In the genomic region with DNA sequence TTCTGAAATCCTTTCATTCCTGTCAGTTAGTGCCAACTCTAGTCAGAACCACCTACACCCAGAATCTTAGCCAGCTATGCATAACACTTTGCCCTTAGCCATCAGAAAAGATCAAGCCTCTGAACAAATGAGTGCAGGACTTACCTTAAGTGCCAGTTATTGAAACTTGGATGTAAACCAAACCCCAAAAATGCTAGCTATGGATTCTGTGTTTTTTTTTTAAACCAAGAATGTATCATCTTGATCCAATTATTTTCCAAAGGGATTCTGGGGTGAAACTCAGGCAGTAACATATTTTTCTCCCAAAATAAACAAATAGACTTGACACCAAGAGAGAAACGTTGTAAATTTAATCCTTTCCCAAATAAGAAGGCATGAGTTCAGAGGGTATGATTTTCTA, we compare ENCODE assay signal across 1 cellular context.
TF ChIP-seq lines count a peak whose summit lies in the region.

No MANE protein-coding gene starts in this region.

TF ChIP-seq in WTC11, 78 proteins besides CTCF, POLR2A, EP300 and RAD21 (continued from another document):
- TF ChIP-seq ZNF425 (CRISPR knock-in tag; conservative IDR thresholded peaks at IDR 0.05) (no peak), ZNF396 (CRISPR knock-in tag; IDR thresholded peaks at IDR 0.05; ENCODE audit: borderline replicate concordance) (no peak), PRRX2 (CRISPR knock-in tag; IDR thresholded peaks at IDR 0.05) (no peak), TEAD1 (CRISPR knock-in tag; IDR thresholded peaks at IDR 0.05) (no peak), CREB1 (CRISPR knock-in tag; IDR thresholded peaks at IDR 0.05) (no peak), GRHL2 (CRISPR knock-in tag; IDR thresholded peaks at IDR 0.05; ENCODE audit: insufficient replicate concordance, severe bottlenecking) (no peak)
- TF ChIP-seq, protein P1, sequence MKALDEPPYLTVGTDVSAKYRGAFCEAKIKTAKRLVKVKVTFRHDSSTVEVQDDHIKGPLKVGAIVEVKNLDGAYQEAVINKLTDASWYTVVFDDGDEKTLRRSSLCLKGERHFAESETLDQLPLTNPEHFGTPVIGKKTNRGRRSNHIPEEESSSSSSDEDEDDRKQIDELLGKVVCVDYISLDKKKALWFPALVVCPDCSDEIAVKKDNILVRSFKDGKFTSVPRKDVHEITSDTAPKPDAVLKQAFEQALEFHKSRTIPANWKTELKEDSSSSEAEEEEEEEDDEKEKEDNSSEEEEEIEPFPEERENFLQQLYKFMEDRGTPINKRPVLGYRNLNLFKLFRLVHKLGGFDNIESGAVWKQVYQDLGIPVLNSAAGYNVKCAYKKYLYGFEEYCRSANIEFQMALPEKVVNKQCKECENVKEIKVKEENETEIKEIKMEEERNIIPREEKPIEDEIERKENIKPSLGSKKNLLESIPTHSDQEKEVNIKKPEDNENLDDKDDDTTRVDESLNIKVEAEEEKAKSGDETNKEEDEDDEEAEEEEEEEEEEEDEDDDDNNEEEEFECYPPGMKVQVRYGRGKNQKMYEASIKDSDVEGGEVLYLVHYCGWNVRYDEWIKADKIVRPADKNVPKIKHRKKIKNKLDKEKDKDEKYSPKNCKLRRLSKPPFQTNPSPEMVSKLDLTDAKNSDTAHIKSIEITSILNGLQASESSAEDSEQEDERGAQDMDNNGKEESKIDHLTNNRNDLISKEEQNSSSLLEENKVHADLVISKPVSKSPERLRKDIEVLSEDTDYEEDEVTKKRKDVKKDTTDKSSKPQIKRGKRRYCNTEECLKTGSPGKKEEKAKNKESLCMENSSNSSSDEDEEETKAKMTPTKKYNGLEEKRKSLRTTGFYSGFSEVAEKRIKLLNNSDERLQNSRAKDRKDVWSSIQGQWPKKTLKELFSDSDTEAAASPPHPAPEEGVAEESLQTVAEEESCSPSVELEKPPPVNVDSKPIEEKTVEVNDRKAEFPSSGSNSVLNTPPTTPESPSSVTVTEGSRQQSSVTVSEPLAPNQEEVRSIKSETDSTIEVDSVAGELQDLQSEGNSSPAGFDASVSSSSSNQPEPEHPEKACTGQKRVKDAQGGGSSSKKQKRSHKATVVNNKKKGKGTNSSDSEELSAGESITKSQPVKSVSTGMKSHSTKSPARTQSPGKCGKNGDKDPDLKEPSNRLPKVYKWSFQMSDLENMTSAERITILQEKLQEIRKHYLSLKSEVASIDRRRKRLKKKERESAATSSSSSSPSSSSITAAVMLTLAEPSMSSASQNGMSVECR (CRISPR knock-in tag; IDR thresholded peaks at IDR 0.05; ENCODE audit: borderline replicate concordance), result no peak
